ENCODE assay signal across 8 cellular contexts in genomic region chr18:9017170-9017899, GRCh38.
DNase-seq lines count a peak whose midpoint lies in the region; ATAC-seq, FAIRE-seq and TF ChIP-seq lines count a peak whose summit lies in the region.

No MANE protein-coding gene starts in this region.

- CTCF ChIA-PET in AG04450 (lab: Charles Lee), result no interaction called here

- ATAC-seq in GM19328 (IDR thresholded peaks at IDR 0.05; ENCODE audit: unreplicated experiment), result peak; percentile 76
- peak; percentile 81 for ATAC-seq in HG03378 (IDR thresholded peaks at IDR 0.05; ENCODE audit: unreplicated experiment)
- peak; percentile 85 for ATAC-seq in T-helper 17 cell

- H3K36me3 ChIP-seq in small intestine (ENCODE audit: control insufficient read depth in 2 of 2, insufficient read depth in 2 of 2, low read length in 2 of 2), result no peaks in the 10 kb centered on the region

- H3K27me3 ChIP-seq in AG04450 (ENCODE audit: control insufficient read depth, insufficient read depth, low read length) (no peaks in the 10 kb centered on the region), small intestine (ENCODE audit: control insufficient read depth in 2 of 2, insufficient read depth in 2 of 2, low read length in 2 of 2) (no peaks in the 10 kb centered on the region)

- no peak overlapping the region for H3K27ac Mint-ChIP-seq in T-helper 17 cell

- FAIRE-seq in small intestine (lab: Jason Lieb, UNC), result no peak

- H3K9me3 ChIP-seq in AG04450 (ENCODE audit: control insufficient read depth, insufficient read depth, low read length) (no peaks in the 10 kb centered on the region; the same call in 1 of the 2 replicates), T-helper 17 cell (ENCODE audit: control insufficient read depth, low read length, poor library complexity, severe bottlenecking) (no peaks in the 10 kb centered on the region), small intestine (ENCODE audit: control insufficient read depth, low read depth) (no peaks in the 10 kb centered on the region)

- POLR2A ChIA-PET in AG04450 (lab: Yijun Ruan, JAX), result interaction anchor here (0.6 to 1.6 kb wide), 6 partner anchors 8 to 313 kb away, joined by 3 to 8 read pairs (median 4); partner anchors contain the start of genes MTCL1 and NDUFV2

- 30 to 37% (median 32%) methylated on average over 30 to 34 of the region's 34 CpGs for WGBS in small intestine, 3 donors

- H3K27me3 Mint-ChIP-seq in T-helper 17 cell, result no peaks in the 10 kb centered on the region

- peak overlapping the region; percentile 48 for H3K4me3 ChIP-seq in AG04450 (ENCODE audit: low read depth, low read length)
- no peak overlapping the region for H3K4me3 ChIP-seq in small intestine (ENCODE audit: low read depth in 1 of 2, low read length in 2 of 2)

- peak overlapping the region; percentile 76 for H3K4me3 Mint-ChIP-seq in T-helper 17 cell

- H3K27ac ChIP-seq in AG04450 (ENCODE audit: low read depth, low read length), result peak overlapping the region; percentile 97
- H3K27ac ChIP-seq in small intestine (ENCODE audit: low read depth in 1 of 2, low read length in 1 of 2), result peak overlapping the region in 1 of 2 donors; percentile 79

- TF ChIP-seq CTCF in AG04450 (IDR thresholded peaks at IDR 0.05; ENCODE audit: low read depth, low read length), result no peak

- DNase-seq in AG04450 (ENCODE audit: low read depth, low spot score) (peak; percentile 68), T-helper 17 cell (no peak), amygdala (lab: John Stamatoyannopoulos, UW) (peak in 30 of 56 donors; percentile 2 to 63 (median 19)), hypothalamus (lab: John Stamatoyannopoulos, UW) (peak in 33 of 51 donors; percentile 2 to 70 (median 19)), small intestine (peak; percentile 10), NCI-H524 treated with DMSO at 0.1 percent for 48 hours (lab: John Stamatoyannopoulos, UW) (no peak)

- H3K4me1 Mint-ChIP-seq in T-helper 17 cell, result peaks cover 7% of the 10 kb centered on the region

- no peaks in the 10 kb centered on the region for H3K36me3 Mint-ChIP-seq in T-helper 17 cell (ENCODE audit: low read depth)

- peaks cover 0 to 4% of the 10 kb centered on the region in 2 donors for H3K4me1 ChIP-seq in small intestine (ENCODE audit: control insufficient read depth in 2 of 2, insufficient read depth in 1 of 2, low read depth in 1 of 2, low read length in 1 of 2)

Comparison
In these comparisons a context has a peak if more than half of its experiments do, and no peak if none do; other contexts are left out.
1. DNase-seq: peak in AG04450 (single experiment), amygdala (30 of 56), hypothalamus (33 of 51) and small intestine (single experiment); none in T-helper 17 cell (0 of 3) and NCI-H524 treated with DMSO at 0.1 percent for 48 hours (single experiment).
2. Peak in every context shown above with its lines, with median percentiles within 50 percentile points of each other: ATAC-seq.